ENCODE assay signal across 1 cellular context in genomic region chr18:62458346-62458745, GRCh38.
TF ChIP-seq lines count a peak whose summit lies in the region.

No MANE protein-coding gene starts in this region.

TF ChIP-seq in HepG2, 621 proteins besides CTCF, POLR2A, EP300 and RAD21 (continued from another document):
- TF ChIP-seq IKZF5 (CRISPR knock-in tag; IDR thresholded peaks at IDR 0.05) = no peak
- TF ChIP-seq ZNF792 (CRISPR knock-in tag; IDR thresholded peaks at IDR 0.05) = no peak
- no peak for TF ChIP-seq ZNF160 (CRISPR knock-in tag; IDR thresholded peaks at IDR 0.05)
- TF ChIP-seq AGO2 (optimal IDR thresholded peaks at IDR 0.05; ENCODE audit: low read depth, low read length) = no peak
- TF ChIP-seq STAG1 (CRISPR knock-in tag; IDR thresholded peaks at IDR 0.05) = peak; percentile 38; the same call in 1 of the 2 replicates
- TF ChIP-seq GRHL1 (CRISPR knock-in tag; conservative IDR thresholded peaks at IDR 0.05) = no peak
- TF ChIP-seq SMC3 (IDR thresholded peaks at IDR 0.05; ENCODE audit: low read length) = peak; percentile 28; the same call in 1 of the 2 replicates
- TF ChIP-seq CHCHD3 (CRISPR knock-in tag; IDR thresholded peaks at IDR 0.05) = no peak
- TF ChIP-seq HIVEP1 (CRISPR knock-in tag; IDR thresholded peaks at IDR 0.05) = no peak
- no peak for TF ChIP-seq ZNF558 (CRISPR knock-in tag; IDR thresholded peaks at IDR 0.05; ENCODE audit: borderline replicate concordance)
- no peak for TF ChIP-seq SIN3B (IDR thresholded peaks at IDR 0.05; ENCODE audit: low read length)
- no peak for TF ChIP-seq KLF6 (CRISPR knock-in tag; IDR thresholded peaks at IDR 0.05)
- no peak for TF ChIP-seq ZNF10 (CRISPR knock-in tag; IDR thresholded peaks at IDR 0.05; ENCODE audit: borderline replicate concordance, low read depth)
- TF ChIP-seq ZMAT5 (CRISPR knock-in tag; IDR thresholded peaks at IDR 0.05; ENCODE audit: borderline replicate concordance, low read depth) = no peak
- no peak for TF ChIP-seq E2F5 (CRISPR knock-in tag; conservative IDR thresholded peaks at IDR 0.05)
- no peak for TF ChIP-seq THYN1 (CRISPR knock-in tag; IDR thresholded peaks at IDR 0.05; ENCODE audit: borderline replicate concordance, low read depth)
- TF ChIP-seq ZNF503 (CRISPR knock-in tag; IDR thresholded peaks at IDR 0.05) = no peak
- no peak for TF ChIP-seq ZNF276 (CRISPR knock-in tag; IDR thresholded peaks at IDR 0.05; ENCODE audit: low read depth)
- TF ChIP-seq ZNF275 (CRISPR knock-in tag; IDR thresholded peaks at IDR 0.05; ENCODE audit: borderline replicate concordance) = no peak
- TF ChIP-seq ZNF138 (CRISPR knock-in tag; IDR thresholded peaks at IDR 0.05; ENCODE audit: low read depth) = no peak
- TF ChIP-seq ZNF577 (CRISPR knock-in tag; IDR thresholded peaks at IDR 0.05; ENCODE audit: borderline replicate concordance, low read depth) = no peak
- TF ChIP-seq GTF3A (CRISPR knock-in tag; conservative IDR thresholded peaks at IDR 0.05) = no peak
- peak; percentile 1 to 36; a peak in 2 of 4 replicates for TF ChIP-seq MAFK (conservative IDR thresholded peaks at IDR 0.05 in 1 of 2, IDR thresholded peaks at IDR 0.05 in 1 of 2; ENCODE audit: low read length in 2 of 2)
- TF ChIP-seq SRSF4 (IDR thresholded peaks at IDR 0.05; ENCODE audit: low read depth, low read length, poor library complexity, severe bottlenecking) = no peak
- no peak for TF ChIP-seq NFE2 (CRISPR knock-in tag; IDR thresholded peaks at IDR 0.05)
- no peak for TF ChIP-seq ZNF629 (CRISPR knock-in tag; conservative IDR thresholded peaks at IDR 0.05)
- TF ChIP-seq KLF16 (CRISPR knock-in tag; IDR thresholded peaks at IDR 0.05) = 0 out of 4 replicates have a peak, but pooled peaks of 1 of the 2 experiments have one; percentile 17
- no peak for TF ChIP-seq ZNF781 (CRISPR knock-in tag; IDR thresholded peaks at IDR 0.05; ENCODE audit: borderline replicate concordance, not compliant biosample characterization)
- no peak for TF ChIP-seq ZNF720 (CRISPR knock-in tag; IDR thresholded peaks at IDR 0.05)
- TF ChIP-seq PAXIP1 (CRISPR knock-in tag; conservative IDR thresholded peaks at IDR 0.05) = 0 out of 2 replicates have a peak, but pooled peaks have one; percentile 10
- TF ChIP-seq MTA3 (CRISPR knock-in tag; IDR thresholded peaks at IDR 0.05) = no peak
- no peak for TF ChIP-seq HNRNPUL1 (IDR thresholded peaks at IDR 0.05; ENCODE audit: low read depth, low read length)
- no peak for TF ChIP-seq EZH2 (conservative IDR thresholded peaks at IDR 0.05; ENCODE audit: low read depth, low read length)
- no peak for TF ChIP-seq CENPX (CRISPR knock-in tag; IDR thresholded peaks at IDR 0.05)
- no peak for TF ChIP-seq NR0B2 (CRISPR knock-in tag; IDR thresholded peaks at IDR 0.05)
- TF ChIP-seq CENPT (CRISPR knock-in tag; IDR thresholded peaks at IDR 0.05; ENCODE audit: low read depth) = no peak
- TF ChIP-seq ZUFSP (CRISPR knock-in tag; IDR thresholded peaks at IDR 0.05; ENCODE audit: borderline replicate concordance) = no peak
- no peak for TF ChIP-seq SALL1 (CRISPR knock-in tag; IDR thresholded peaks at IDR 0.05)
- TF ChIP-seq TBX2 (CRISPR knock-in tag; IDR thresholded peaks at IDR 0.05; ENCODE audit: borderline replicate concordance) = no peak
- TF ChIP-seq ZNF333 (CRISPR knock-in tag; IDR thresholded peaks at IDR 0.05; ENCODE audit: borderline replicate concordance) = no peak
- no peak for TF ChIP-seq ZNF746 (CRISPR knock-in tag; IDR thresholded peaks at IDR 0.05)
- TF ChIP-seq KDM3A (CRISPR knock-in tag; IDR thresholded peaks at IDR 0.05; ENCODE audit: low read depth) = no peak
- TF ChIP-seq ZNF180 (CRISPR knock-in tag; IDR thresholded peaks at IDR 0.05; ENCODE audit: borderline replicate concordance, low read depth) = no peak
- no peak for TF ChIP-seq MTA1 (CRISPR knock-in tag; IDR thresholded peaks at IDR 0.05; ENCODE audit: borderline replicate concordance)
- no peak for TF ChIP-seq ZBTB49 (CRISPR knock-in tag; IDR thresholded peaks at IDR 0.05; ENCODE audit: borderline replicate concordance)
